Comparison of ENCODE assay signal across 1 cellular context in genomic region chr12:124368421-124369032, GRCh38.
TF ChIP-seq lines count a peak whose summit lies in the region.

No MANE protein-coding gene starts in this region.

TF ChIP-seq in GM23338, 12 proteins besides CTCF, POLR2A, EP300 and RAD21 (continued from another document):
- TF ChIP-seq ETS1 (IDR thresholded peaks at IDR 0.05) (no peak), EZH2 (IDR thresholded peaks at IDR 0.05; ENCODE audit: low read depth, unreplicated experiment) (no peak), EZH2phosphoT487 (IDR thresholded peaks at IDR 0.05; ENCODE audit: unreplicated experiment) (no peak), ZNF114 (CRISPR knock-in tag; IDR thresholded peaks at IDR 0.05) (no peak), REST (IDR thresholded peaks at IDR 0.05; ENCODE audit: unreplicated experiment) (no peak)
